Comparison of ENCODE assay signal across 20 cellular contexts in genomic region chr5:180156141-180156540, GRCh38. TPM values are rescaled to one million over a fixed set of nuclear protein-coding genes. Genes with fewer than 3 reads are reported as not detected.
DNase-seq lines count a peak whose midpoint lies in the region; ATAC-seq and TF ChIP-seq lines count a peak whose summit lies in the region.
"Had no signal": no experiment of that assay in that cellular context is flagged by ENCODE, and none has a peak within 500 bp of the region (broad histone marks: within the 10 kb centered on the region; RNA-seq: fewer than 3 reads in every experiment).

No MANE protein-coding gene starts in this region.

- H3K4me2 ChIP-seq in HCT116 (ENCODE audit: low read length): no peak overlapping the region
- H3K4me2 ChIP-seq in trophoblast cell (ENCODE audit: low read length): no peak overlapping the region
- H3K4me2 ChIP-seq: smooth muscle cell had no signal

- no peaks in the 10 kb centered on the region for H3K79me2 ChIP-seq in HCT116 (ENCODE audit: insufficient read depth, low read length)
- H3K79me2 ChIP-seq in trophoblast cell (ENCODE audit: control insufficient read depth, insufficient read depth, low read length, poor library complexity): no peaks in the 10 kb centered on the region

- peak; percentile 31 for DNase-seq in activated effector memory CD4-positive, alpha-beta T cell treated with anti-CD3 and anti-CD28 coated beads, Interleukin-2, amount 50 U/mL, for 16 hours
- DNase-seq in activated effector memory CD4-positive, alpha-beta T cell treated with Interleukin-2 at 50 U/mL for 16 hours: no peak
- DNase-seq in HCT116 (ENCODE audit: low read depth, low spot score): no peak
- DNase-seq in left lobe of liver (ENCODE audit: low spot score): peak; percentile 12
- peak; percentile 4 for DNase-seq in transverse colon
- no peak for DNase-seq in DMS153 (lab: John Stamatoyannopoulos, UW)
- DNase-seq in trophoblast cell: no peak
- DNase-seq: activated CD4-positive, alpha-beta T cell treated with anti-CD3 and anti-CD28 coated beads, Interleukin-2, amount 50 U/mL, for 48 hours; activated naive CD4-positive, alpha-beta T cell treated with anti-CD3 and anti-CD28 coated beads for 36 hours; left ventricle myocardium superior; NCI-H2081 treated with DMSO at 0.1 percent for 48 hours; NCI-H446; stimulated activated naive CD4-positive, alpha-beta T cell treated with Interleukin-2 at 50 U/mL for 16 hours; thyroid gland had no signal

- intact Hi-C loops in HCT116 (cut with micrococcal nuclease) (no loop called here), transverse colon (cut with DNase I; ENCODE audit: low total_unique reads) (no loop called here)

- H3K23ac ChIP-seq in trophoblast cell (ENCODE audit: low read length): no peak overlapping the region

- no peaks in the 10 kb centered on the region for H3K9me2 ChIP-seq in HCT116 (ENCODE audit: insufficient read depth)

- no peak for TF ChIP-seq POLR2A in HCT116 (IDR thresholded peaks at IDR 0.05; ENCODE audit: borderline replicate concordance, extremely low read depth, insufficient read depth, insufficient read length)
- no peak for TF ChIP-seq POLR2A in transverse colon (IDR thresholded peaks at IDR 0.05)

- no peak overlapping the region for H4K12ac ChIP-seq in trophoblast cell (ENCODE audit: low read depth, low read length)

- H3K9me3 ChIP-seq in HCT116 (ENCODE audit: control insufficient read depth in 1 of 2, insufficient read depth in 1 of 2, low read depth in 1 of 2, low read length in 2 of 2): no peaks in the 10 kb centered on the region
- no peaks in the 10 kb centered on the region for H3K9me3 ChIP-seq in transverse colon
- H3K9me3 ChIP-seq in trophoblast cell (ENCODE audit: insufficient read depth, low read depth, low read length): no peaks in the 10 kb centered on the region
- H3K9me3 ChIP-seq: thyroid gland had no signal

- CTCF ChIA-PET in HCT116 (lab: Charles Lee): no interaction called here

- no peak overlapping the region for H2BK12ac ChIP-seq in trophoblast cell (ENCODE audit: low read length)

- no peak overlapping the region for H3K4ac ChIP-seq in trophoblast cell (ENCODE audit: low read depth, low read length)

- H3K27me3 ChIP-seq in HCT116 (ENCODE audit: insufficient read depth, low read length) (no peaks in the 10 kb centered on the region), transverse colon (no peaks in the 10 kb centered on the region), trophoblast cell (ENCODE audit: insufficient read depth, low read length) (no peaks in the 10 kb centered on the region)
- H3K27me3 ChIP-seq: dorsolateral prefrontal cortex, thyroid gland had no signal

- H4K20me1 ChIP-seq in HCT116 (ENCODE audit: insufficient read depth): no peaks in the 10 kb centered on the region

- H4K91ac ChIP-seq in trophoblast cell (ENCODE audit: low read depth, low read length): no peak overlapping the region

- RAD21 ChIA-PET in HCT116 (lab: Charles Lee; ENCODE audit: low non-redundant PET in 1 of 2, low total read pairs in 2 of 2, uncharacterized antibody in 2 of 2, unreplicated experiment in 2 of 2): no interaction called here

- TF ChIP-seq RAD21 in HCT116 (IDR thresholded peaks at IDR 0.05; ENCODE audit: low read depth): no peak

- no peak overlapping the region for H2BK5ac ChIP-seq in trophoblast cell (ENCODE audit: low read depth, low read length, poor library complexity)

- in situ Hi-C loops in transverse colon (cut with MboI; ENCODE audit: low pct_ligation_motif_present in 1 of 4, low pct_unique_long_range_greater_than_20kb in 1 of 4, low sequenced_read_pairs in 3 of 4): no loop called here

- H3K4me3 ChIP-seq in HCT116 (replicated peaks in 1 of 2; ENCODE audit: low read depth in 1 of 2, low read length in 2 of 2) (no peak overlapping the region), transverse colon (no peak overlapping the region), trophoblast cell (ENCODE audit: low read depth, low read length) (no peak overlapping the region)
- H3K4me3 ChIP-seq: dorsolateral prefrontal cortex, SK-N-MC, smooth muscle cell, thyroid gland had no signal

- H4K8ac ChIP-seq in trophoblast cell (ENCODE audit: low read depth, low read length): no peak overlapping the region

- H2BK120ac ChIP-seq in trophoblast cell (ENCODE audit: insufficient read depth, low read length, poor library complexity): no peak overlapping the region

- no peaks in the 10 kb centered on the region for H3K36me3 ChIP-seq in HCT116 (ENCODE audit: control insufficient read depth in 1 of 2, insufficient read depth in 2 of 2, low read length in 2 of 2)
- no peaks in the 10 kb centered on the region for H3K36me3 ChIP-seq in transverse colon
- H3K36me3 ChIP-seq in trophoblast cell (ENCODE audit: control insufficient read depth in 1 of 2, insufficient read depth in 2 of 2, low read length in 2 of 2): no peaks in the 10 kb centered on the region
- H3K36me3 ChIP-seq: thyroid gland had no signal

- H2AFZ ChIP-seq in HCT116 (ENCODE audit: low read depth, low read length, poor library complexity, severe bottlenecking): no peak overlapping the region
- H2AFZ ChIP-seq in trophoblast cell (ENCODE audit: insufficient read depth, low read length, poor library complexity): no peak overlapping the region

- no TSS peak for BruUV-seq in HCT116 (replicated peaks; lab: Mats Ljungman, UMichigan)

- ATAC-seq in HCT116: 0 out of 2 replicates have a peak, but pooled peaks have one; percentile 30
- ATAC-seq in left lobe of liver: no peak
- no peak for ATAC-seq in GM21825 (IDR thresholded peaks at IDR 0.05; ENCODE audit: unreplicated experiment)

- POLR2A ChIA-PET in HCT116 (lab: Charles Lee): no interaction called here

- H3K27ac ChIP-seq in HCT116 (ENCODE audit: low read depth, low read length) (no peak overlapping the region), transverse colon (no peak overlapping the region), trophoblast cell (ENCODE audit: low read depth, low read length) (no peak overlapping the region)
- H3K27ac ChIP-seq: HL-60, SK-N-MC, thyroid gland had no signal

- H2AK5ac ChIP-seq in trophoblast cell (ENCODE audit: low read length): no peak overlapping the region

- H3K18ac ChIP-seq in trophoblast cell (ENCODE audit: low read length): no peak overlapping the region

- TF ChIP-seq CTCF in HCT116 (IDR thresholded peaks at IDR 0.05 in 2 of 3, conservative IDR thresholded peaks at IDR 0.05 in 1 of 3; ENCODE audit: borderline replicate concordance in 1 of 3, insufficient read depth in 1 of 3, low read depth in 2 of 3, low read length in 2 of 3) (0 out of 6 replicates have a peak, but pooled peaks of 1 of the 3 experiments have one; percentile 11), transverse colon (IDR thresholded peaks at IDR 0.05) (no peak)

- WGBS in transverse colon (ENCODE audit: low coverage in 1 of 2), 2 donors: 88% methylated on average over 10 of the region's 10 CpGs; no CpG with 5 or more reads in 1 of the 2 donors
- no CpG with 5 or more reads among the region's 10 CpGs for WGBS in trophoblast cell (ENCODE audit: extremely low coverage, insufficient coverage, insufficient read length)

- no peak overlapping the region for H3K14ac ChIP-seq in trophoblast cell (ENCODE audit: low read length)

- no peak overlapping the region for H3K9ac ChIP-seq in HCT116 (ENCODE audit: low read length)
- no peak overlapping the region for H3K9ac ChIP-seq in trophoblast cell (ENCODE audit: low read length)

- H3K4me1 ChIP-seq in HCT116 (ENCODE audit: control insufficient read depth in 1 of 2, insufficient read depth in 2 of 2, low read length in 2 of 2) (no peaks in the 10 kb centered on the region), transverse colon (no peaks in the 10 kb centered on the region), trophoblast cell (ENCODE audit: control insufficient read depth in 1 of 2, insufficient read depth in 2 of 2, low read length in 2 of 2) (no peaks in the 10 kb centered on the region)
- H3K4me1 ChIP-seq: thyroid gland had no signal

- no peak for TF ChIP-seq EP300 in transverse colon (IDR thresholded peaks at IDR 0.05; ENCODE audit: low read depth)

- H3K79me1 ChIP-seq in trophoblast cell (ENCODE audit: low read length): no peaks in the 10 kb centered on the region

TF ChIP-seq in HCT116, 20 proteins besides CTCF, POLR2A, EP300 and RAD21:
- no peak for TF ChIP-seq ZBTB33 (IDR thresholded peaks at IDR 0.05; ENCODE audit: extremely low read depth, insufficient replicate concordance, low read length)
- no peak for TF ChIP-seq CBX3 (IDR thresholded peaks at IDR 0.05; ENCODE audit: low read depth)
- TF ChIP-seq CEBPB (IDR thresholded peaks at IDR 0.05; ENCODE audit: low read depth): no peak
- no peak for TF ChIP-seq POLR2AphosphoS5 (IDR thresholded peaks at IDR 0.05; ENCODE audit: low read depth, low read length)
- TF ChIP-seq ELF1 (IDR thresholded peaks at IDR 0.05; ENCODE audit: borderline replicate concordance, low read depth): no peak
- TF ChIP-seq EZH2phosphoT487 (IDR thresholded peaks at IDR 0.05; ENCODE audit: borderline replicate concordance): no peak
- TF ChIP-seq EZH2 (IDR thresholded peaks at IDR 0.05): no peak
- no peak for TF ChIP-seq ZFX (IDR thresholded peaks at IDR 0.05)
- no peak for TF ChIP-seq ZNF274 (IDR thresholded peaks at IDR 0.05; ENCODE audit: low read depth, low read length)
- TF ChIP-seq JUND (IDR thresholded peaks at IDR 0.05): no peak
- TF ChIP-seq SRF (IDR thresholded peaks at IDR 0.05; ENCODE audit: low read depth): no peak
- no peak for TF ChIP-seq SIN3A (IDR thresholded peaks at IDR 0.05; ENCODE audit: low read depth)
- no peak for TF ChIP-seq TCF7L2 (IDR thresholded peaks at IDR 0.05; ENCODE audit: borderline replicate concordance, extremely low read depth, insufficient read depth, insufficient read length)
- no peak for TF ChIP-seq EGR1 (IDR thresholded peaks at IDR 0.05; ENCODE audit: low read depth)

RNA-seq across cellular contexts. Expression of gene RASGEF1C, which starts 52.9 kb away (rescaled TPM):
- total RNA-seq in HCT116 (2021; ENCODE audit: unreplicated experiment) (1.2 TPM), left lobe of liver (0.30 TPM), transverse colon (1 to 10 TPM in 1 of 4 donors, under 1 TPM in 1, not detected in 2; 0.14 to 3.0 TPM)
- polyA plus RNA-seq in HCT116 (2012): 1.1 and 1.2 TPM in 2 replicates
- 0.56 and 0.78 TPM in 2 replicates for polyA plus RNA-seq in trophoblast cell (2013)
- total RNA-seq: activated naive CD4-positive, alpha-beta T cell treated with anti-CD3 and anti-CD28 coated beads for 36 hours; pulmonary artery endothelial cell; smooth muscle cell had no signal

Comparison
In these comparisons a context has a peak if more than half of its experiments do, and no peak if none do; other contexts are left out.
1. DNase-seq: peak in activated effector memory CD4-positive, alpha-beta T cell treated with anti-CD3 and anti-CD28 coated beads, Interleukin-2, amount 50 U/mL, for 16 hours (single experiment), left lobe of liver (single experiment) and transverse colon (single experiment); none in activated effector memory CD4-positive, alpha-beta T cell treated with Interleukin-2 at 50 U/mL for 16 hours (single experiment), HCT116 (single experiment), DMS153 (single experiment) and trophoblast cell (0 of 2).